In genomic region chr10:52313350-52314006, GRCh38 we compare ENCODE assay signal across 8 cellular contexts. TPM values are rescaled to one million over a fixed set of nuclear protein-coding genes. Genes with fewer than 3 reads are reported as not detected.
DNase-seq lines count a peak whose midpoint lies in the region; ATAC-seq and TF ChIP-seq lines count a peak whose summit lies in the region.

No MANE protein-coding gene starts in this region.

- TF ChIP-seq EP300 in gastroesophageal sphincter (IDR thresholded peaks at IDR 0.05) = no peak
- TF ChIP-seq EP300 in ovary (IDR thresholded peaks at IDR 0.05) = no peak

- no peak overlapping the region for H3K27ac ChIP-seq in Peyer's patch
- H3K27ac ChIP-seq in gastroesophageal sphincter = no peak overlapping the region
- H3K27ac ChIP-seq in ovary = no peak overlapping the region

- ATAC-seq in gastroesophageal sphincter = no peak
- ATAC-seq in HG03457 (IDR thresholded peaks at IDR 0.05; ENCODE audit: unreplicated experiment) = no peak

- TF ChIP-seq POLR2A in Peyer's patch (IDR thresholded peaks at IDR 0.05) = no peak
- TF ChIP-seq POLR2A in gastroesophageal sphincter (IDR thresholded peaks at IDR 0.05) = no peak
- TF ChIP-seq POLR2A in ovary (IDR thresholded peaks at IDR 0.05) = no peak

- peak overlapping the region; percentile 25 to 60 (median 38) for H3K4me3 ChIP-seq in Peyer's patch
- H3K4me3 ChIP-seq in gastroesophageal sphincter = peak overlapping the region; percentile 24 to 51
- peak overlapping the region; percentile 35 for H3K4me3 ChIP-seq in ovary

- WGBS in gastroesophageal sphincter (ENCODE audit: low coverage in 1 of 2), 2 donors = 4 to 6% methylated on average over 17 of the region's 24 CpGs
- 1 to 3% (median 2%) methylated on average over 24 of the region's 24 CpGs for WGBS in ovary, 3 donors

- H3K9me3 ChIP-seq in Peyer's patch (no peaks in the 10 kb centered on the region), gastroesophageal sphincter (no peaks in the 10 kb centered on the region), ovary (no peaks in the 10 kb centered on the region)

- TF ChIP-seq CTCF in Peyer's patch (IDR thresholded peaks at IDR 0.05) = no peak
- TF ChIP-seq CTCF in gastroesophageal sphincter (IDR thresholded peaks at IDR 0.05) = no peak
- TF ChIP-seq CTCF in ovary (IDR thresholded peaks at IDR 0.05) = no peak

- H3K4me1 ChIP-seq in Peyer's patch (peaks cover 0 to 20% (median 0%) of the 10 kb centered on the region in 4 donors), gastroesophageal sphincter (peaks cover 0 to 27% (median 13%) of the 10 kb centered on the region in 3 donors), ovary (ENCODE audit: insufficient read depth) (peaks cover 5% of the 10 kb centered on the region)

- DNase-seq in EH (ENCODE audit: low read depth) = peak; percentile 28
- DNase-seq in Peyer's patch = peak in 1 of 3 donors; percentile 49
- no peak for DNase-seq in ovary
- no peak for DNase-seq in NK-92 treated with Interleukin-12 subunit alpha and Interleukin-12 subunit beta, amount 100 ng/mL, for 24 hours (lab: John Stamatoyannopoulos, UW)
- DNase-seq in activated CD8-positive, alpha-beta memory T cell treated with anti-CD3 and anti-CD28 coated beads, Interleukin-2, amount 50 U/mL, for 48 hours = no peak
- DNase-seq in NCI-H446 (lab: John Stamatoyannopoulos, UW) = no peak

- intact Hi-C loops in ovary (cut with DNase I) = no loop called here

- H3K27me3 ChIP-seq in Peyer's patch (no peaks in the 10 kb centered on the region), gastroesophageal sphincter (peaks cover 66% of the 10 kb centered on the region), ovary (no peaks in the 10 kb centered on the region)

- H3K36me3 ChIP-seq in Peyer's patch = no peaks in the 10 kb centered on the region
- H3K36me3 ChIP-seq in gastroesophageal sphincter = no peaks in the 10 kb centered on the region
- H3K36me3 ChIP-seq in ovary = no peaks in the 10 kb centered on the region

RNA-seq across cellular contexts. Expression of gene DKK1, which starts 0.6 kb away (rescaled TPM):
- total RNA-seq in Peyer's patch (under 1 TPM in 1 of 4 donors, not detected in 3; 0.54 TPM), gastroesophageal sphincter (1 to 10 TPM in 2 of 4 donors, not detected in 2; 3.1 to 7.5 TPM), ovary (1 to 10 TPM in 2 of 7 donors, under 1 TPM in 3, not detected in 2; 0.42 to 2.0 (median 0.57) TPM)
- 1 to 10 TPM in 1 of 2 donors, under 1 TPM in 1; 0.27 to 4.2 TPM for polyA plus RNA-seq in ovary
